8 cellular contexts compared by ENCODE assay signal in the genomic region with DNA sequence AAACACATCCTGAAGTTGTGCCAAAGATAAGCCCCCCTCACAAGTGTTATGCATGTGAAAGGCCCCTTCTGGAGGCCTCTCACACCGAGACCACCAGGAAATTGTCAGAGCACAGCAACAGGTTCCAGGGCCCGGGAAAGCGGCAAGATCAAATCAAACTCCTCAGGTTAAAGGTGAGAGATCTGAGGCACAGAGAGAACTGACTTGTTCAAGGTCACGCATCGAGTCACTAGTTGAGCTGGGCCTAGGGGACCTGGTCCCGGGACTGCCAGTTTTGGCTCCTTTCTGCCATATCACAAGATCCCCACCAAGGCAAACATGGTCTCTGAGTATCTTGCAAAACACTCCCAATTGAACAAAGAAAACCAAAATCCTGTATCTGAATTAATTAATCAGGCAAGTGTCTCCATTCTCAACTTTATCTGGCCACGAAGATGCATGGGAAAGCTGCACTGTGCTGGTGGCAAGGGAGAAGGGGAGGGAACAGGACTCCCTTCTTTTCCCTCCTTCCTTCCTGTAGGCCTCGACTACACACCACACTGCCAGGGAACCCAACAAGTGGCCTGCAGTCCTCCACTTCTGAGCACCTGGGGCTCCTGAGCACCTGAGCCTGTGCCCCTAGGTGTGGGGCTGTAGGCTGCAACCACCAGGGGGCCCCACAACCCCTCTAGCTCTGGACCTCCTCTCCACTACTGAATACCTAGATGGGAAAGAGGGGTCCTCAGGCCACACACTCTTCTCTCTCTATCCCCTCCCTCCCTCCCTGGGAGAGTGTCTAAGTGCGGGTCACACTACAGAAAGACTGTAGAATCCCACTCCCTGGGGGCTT. TPM values are rescaled to one million over a fixed set of nuclear protein-coding genes. Genes with fewer than 3 reads are reported as not detected.
DNase-seq lines count a peak whose midpoint lies in the region; ATAC-seq and TF ChIP-seq lines count a peak whose summit lies in the region.

No MANE protein-coding gene starts in this region.

- peak; percentile 55 for ATAC-seq in HG03175 (IDR thresholded peaks at IDR 0.05; ENCODE audit: unreplicated experiment)

- H3K36me3 ChIP-seq in transverse colon = peaks cover 0 to 30% (median 5%) of the 10 kb centered on the region in 4 donors

- H3K27me3 Mint-ChIP-seq in activated CD4-positive, alpha-beta T cell treated with anti-CD3 and anti-CD28 coated beads, Interleukin-2, amount 10 ng/mL, durations not matched to agents 24 days and 14 days = no peaks in the 10 kb centered on the region

- no peaks in the 10 kb centered on the region for H3K9me3 Mint-ChIP-seq in activated CD4-positive, alpha-beta T cell treated with anti-CD3 and anti-CD28 coated beads, Interleukin-2, amount 10 ng/mL, durations not matched to agents 24 days and 14 days

- H3K4me1 Mint-ChIP-seq in activated CD4-positive, alpha-beta T cell treated with anti-CD3 and anti-CD28 coated beads, Interleukin-2, amount 10 ng/mL, durations not matched to agents 24 days and 14 days = peaks cover 42% of the 10 kb centered on the region

- peak; percentile 66 to 81 (median 72) for TF ChIP-seq CTCF in transverse colon (IDR thresholded peaks at IDR 0.05)

- DNase-seq in AG08396 (ENCODE audit: low spot score) = peak; percentile 30
- DNase-seq in activated CD4-positive, alpha-beta T cell treated with anti-CD3 and anti-CD28 coated beads, Interleukin-2, amount 10 ng/mL, durations not matched to agents 24 days and 14 days = peak; percentile 88
- DNase-seq in dermis blood vessel endothelial cell = peak; percentile 61
- DNase-seq in mucosa of gallbladder (ENCODE audit: low spot score) = peak; percentile 23
- peak; percentile 72 for DNase-seq in transverse colon
- no peak for DNase-seq in occipital lobe (lab: John Stamatoyannopoulos, UW)
- DNase-seq in DMS79 treated with DMSO at 0.1 percent for 48 hours (lab: John Stamatoyannopoulos, UW) = no peak

- no peak for TF ChIP-seq EP300 in transverse colon (IDR thresholded peaks at IDR 0.05; ENCODE audit: low read depth)

- in situ Hi-C loops in transverse colon (cut with MboI; ENCODE audit: low pct_ligation_motif_present in 1 of 4, low pct_unique_long_range_greater_than_20kb in 1 of 4, low sequenced_read_pairs in 3 of 4) = loop anchor here in 3 of 4 donors (10.0 kb wide), 1 partner anchor 91 kb away; no protein-coding TSS in a partner anchor

- peak overlapping the region; percentile 82 for H3K27ac Mint-ChIP-seq in activated CD4-positive, alpha-beta T cell treated with anti-CD3 and anti-CD28 coated beads, Interleukin-2, amount 10 ng/mL, durations not matched to agents 24 days and 14 days

- peak overlapping the region; percentile 42 for H3K4me3 Mint-ChIP-seq in activated CD4-positive, alpha-beta T cell treated with anti-CD3 and anti-CD28 coated beads, Interleukin-2, amount 10 ng/mL, durations not matched to agents 24 days and 14 days

- H3K9me3 ChIP-seq in transverse colon = no peaks in the 10 kb centered on the region

- no peak overlapping the region for H3K4me3 ChIP-seq in transverse colon

- no peak for TF ChIP-seq POLR2A in transverse colon (IDR thresholded peaks at IDR 0.05)

- intact Hi-C loops in activated CD4-positive, alpha-beta T cell treated with anti-CD3 and anti-CD28 coated beads, Interleukin-2, amount 10 ng/mL, durations not matched to agents 24 days and 14 days (cut with micrococcal nuclease) = loop anchor here (1.0 to 2.0 kb wide), 5 partner anchors 8 to 92 kb away; partner anchors contain the start of gene ANP32A
- intact Hi-C loops in transverse colon (cut with DNase I; ENCODE audit: low total_unique reads) = loop anchor here (5.0 kb wide), 1 partner anchor 94 kb away; no protein-coding TSS in a partner anchor

- peaks cover 68% of the 10 kb centered on the region for H3K36me3 Mint-ChIP-seq in activated CD4-positive, alpha-beta T cell treated with anti-CD3 and anti-CD28 coated beads, Interleukin-2, amount 10 ng/mL, durations not matched to agents 24 days and 14 days (ENCODE audit: low read depth)

- peaks cover 0 to 19% (median 13%) of the 10 kb centered on the region in 4 donors for H3K4me1 ChIP-seq in transverse colon

- 89 to 100% methylated on average over 7 to 9 of the region's 9 CpGs for WGBS in transverse colon (ENCODE audit: low coverage in 1 of 2), 2 donors

- H3K27me3 ChIP-seq in transverse colon = no peaks in the 10 kb centered on the region

- H3K27ac ChIP-seq in transverse colon = no peak overlapping the region

RNA-seq across cellular contexts. Expression of gene ANP32A, which starts 37.3 kb away (rescaled TPM):
- 280 and 302 TPM in 2 replicates for total RNA-seq in activated CD4-positive, alpha-beta T cell treated with anti-CD3 and anti-CD28 coated beads, Interleukin-2, amount 10 ng/mL, durations not matched to agents 24 days and 14 days
- total RNA-seq in dermis blood vessel endothelial cell (68.2 and 119 TPM in 2 replicates), mucosa of gallbladder (101 TPM), transverse colon (10 to 100 TPM; 23.9 to 92.7 (median 69.4) TPM), occipital lobe (109 TPM)

Comparison
In these comparisons a context has a peak if more than half of its experiments do, and no peak if none do; other contexts are left out.
1. DNase-seq: peak in AG08396 (single experiment), activated CD4-positive, alpha-beta T cell treated with anti-CD3 and anti-CD28 coated beads, Interleukin-2, amount 10 ng/mL, durations not matched to agents 24 days and 14 days (single experiment), dermis blood vessel endothelial cell (single experiment), mucosa of gallbladder (single experiment) and transverse colon (single experiment); none in occipital lobe (single experiment) and DMS79 treated with DMSO at 0.1 percent for 48 hours (single experiment).